Comparison of ENCODE assay signal across 20 cellular contexts in genomic region chr5:5278815-5279381, GRCh38.
A peak's percentile ranks its signal among the peaks of the same experiment; 100 is the strongest.
DNase-seq lines count a peak whose midpoint lies in the region; TF ChIP-seq lines count a peak whose summit lies in the region.
"Had no signal": no experiment of that assay in that cellular context is flagged by ENCODE, and none has a peak within 500 bp of the region (broad histone marks: within the 10 kb centered on the region; RNA-seq: fewer than 3 reads in every experiment).

No MANE protein-coding gene starts in this region.

- H3K4ac ChIP-seq in trophoblast cell (ENCODE audit: low read depth, low read length) = no peak overlapping the region

- no peak overlapping the region for H3K23ac ChIP-seq in trophoblast cell (ENCODE audit: low read length)

- peak overlapping the region; percentile 25 for H4K8ac ChIP-seq in trophoblast cell (ENCODE audit: low read depth, low read length)

- no peaks in the 10 kb centered on the region for H3K9me3 ChIP-seq in hepatocyte (ENCODE audit: low read depth)
- H3K9me3 ChIP-seq in trophoblast cell (ENCODE audit: insufficient read depth, low read depth, low read length) = no peaks in the 10 kb centered on the region
- H3K9me3 ChIP-seq: SJCRH30 had no signal

- H3K27me3 ChIP-seq in hepatocyte (no peaks in the 10 kb centered on the region), trophoblast cell (ENCODE audit: insufficient read depth, low read length) (no peaks in the 10 kb centered on the region)
- H3K27me3 ChIP-seq: SJCRH30 had no signal

- no peak overlapping the region for H2BK12ac ChIP-seq in trophoblast cell (ENCODE audit: low read length)

- no peak overlapping the region for H3K9ac ChIP-seq in trophoblast cell (ENCODE audit: low read length)

- no peak overlapping the region for H2AK5ac ChIP-seq in trophoblast cell (ENCODE audit: low read length)

- H3K4me1 ChIP-seq in hepatocyte (ENCODE audit: insufficient read depth) (peaks cover 8% of the 10 kb centered on the region), trophoblast cell (ENCODE audit: control insufficient read depth in 1 of 2, insufficient read depth in 2 of 2, low read length in 2 of 2) (no peaks in the 10 kb centered on the region)
- H3K4me1 ChIP-seq: Caco-2, SJCRH30 had no signal

- no peak overlapping the region for H4K91ac ChIP-seq in trophoblast cell (ENCODE audit: low read depth, low read length)

- no peak overlapping the region for H4K12ac ChIP-seq in trophoblast cell (ENCODE audit: low read depth, low read length)

- TF ChIP-seq CTCF in VCaP (conservative IDR thresholded peaks at IDR 0.05) (no peak), hepatocyte (IDR thresholded peaks at IDR 0.05; ENCODE audit: poor library complexity) (no peak)

- no peaks in the 10 kb centered on the region for H4K20me1 ChIP-seq in hepatocyte (ENCODE audit: insufficient read depth, poor library complexity, severe bottlenecking)

- H3K36me3 ChIP-seq in hepatocyte (replicated peaks; ENCODE audit: insufficient read depth, low read depth) (no peaks in the 10 kb centered on the region), trophoblast cell (ENCODE audit: control insufficient read depth in 1 of 2, insufficient read depth in 2 of 2, low read length in 2 of 2) (no peaks in the 10 kb centered on the region)
- H3K36me3 ChIP-seq: SJCRH30 had no signal

- H3K14ac ChIP-seq in trophoblast cell (ENCODE audit: low read length) = no peak overlapping the region

- H3K27ac ChIP-seq in VCaP (peak overlapping the region; percentile 59), hepatocyte (peak overlapping the region; percentile 25), trophoblast cell (ENCODE audit: low read depth, low read length) (no peak overlapping the region)
- H3K27ac ChIP-seq: PC-9, SJCRH30 had no signal

- WGBS in hepatocyte (ENCODE audit: low lambda C conversion rate, missing lambda C conversion rate) = 73% methylated on average over 3 of the region's 3 CpGs
- no CpG with 5 or more reads among the region's 3 CpGs for WGBS in trophoblast cell (ENCODE audit: extremely low coverage, insufficient coverage, insufficient read length)

- no peak overlapping the region for H2BK120ac ChIP-seq in trophoblast cell (ENCODE audit: insufficient read depth, low read length, poor library complexity)

- H2BK5ac ChIP-seq in trophoblast cell (ENCODE audit: low read depth, low read length, poor library complexity) = no peak overlapping the region

- peak; percentile 2 for DNase-seq in EH (ENCODE audit: low read depth)
- DNase-seq in hepatocyte (ENCODE audit: low spot score) = no peak
- DNase-seq in trophoblast cell = no peak
- DNase-seq in NOMO-1 treated with dmso at 0.1 percent for 144 hours (lab: John Stamatoyannopoulos, UW; ENCODE audit: unreplicated experiment) = no peak
- no peak for DNase-seq in SHP77 (lab: John Stamatoyannopoulos, UW)
- no peak for DNase-seq in stimulated activated CD4-positive, alpha-beta T cell treated with anti-CD3 and anti-CD28 coated beads, Interleukin-4, amount 100 ng/mL, for 4 hours
- DNase-seq: AML-193; Caco-2; CD4-positive, CD25-positive, alpha-beta regulatory T cell; DMS153; GOT3; NCI-H1105; NCI-H1694; NCI-H2081 treated with DMSO at 0.1 percent for 48 hours; NCI-H748 treated with DMSO at 0.1 percent for 48 hours; PC-9; SJCRH30 had no signal

- H3K4me3 ChIP-seq in hepatocyte (no peak overlapping the region), trophoblast cell (ENCODE audit: low read depth, low read length) (no peak overlapping the region)
- H3K4me3 ChIP-seq: GM12878, K562, PC-9, SJCRH30 had no signal

- H3K4me2 ChIP-seq in hepatocyte (no peak overlapping the region), trophoblast cell (ENCODE audit: low read length) (no peak overlapping the region)
- H3K4me2 ChIP-seq: PC-9 had no signal

- peaks cover 2% of the 10 kb centered on the region for H3K79me1 ChIP-seq in trophoblast cell (ENCODE audit: low read length)

- H3K9me2 ChIP-seq in hepatocyte (replicated peaks; ENCODE audit: insufficient read depth) = no peaks in the 10 kb centered on the region

- H3K18ac ChIP-seq in trophoblast cell (ENCODE audit: low read length) = no peak overlapping the region

- H3K79me2 ChIP-seq in hepatocyte = no peaks in the 10 kb centered on the region
- H3K79me2 ChIP-seq in trophoblast cell (ENCODE audit: control insufficient read depth, insufficient read depth, low read length, poor library complexity) = no peaks in the 10 kb centered on the region

- peak overlapping the region; percentile 34 for H2AFZ ChIP-seq in hepatocyte
- no peak overlapping the region for H2AFZ ChIP-seq in trophoblast cell (ENCODE audit: insufficient read depth, low read length, poor library complexity)
- H2AFZ ChIP-seq: PC-9 had no signal
